8 cellular contexts compared by ENCODE assay signal in the genomic region with DNA sequence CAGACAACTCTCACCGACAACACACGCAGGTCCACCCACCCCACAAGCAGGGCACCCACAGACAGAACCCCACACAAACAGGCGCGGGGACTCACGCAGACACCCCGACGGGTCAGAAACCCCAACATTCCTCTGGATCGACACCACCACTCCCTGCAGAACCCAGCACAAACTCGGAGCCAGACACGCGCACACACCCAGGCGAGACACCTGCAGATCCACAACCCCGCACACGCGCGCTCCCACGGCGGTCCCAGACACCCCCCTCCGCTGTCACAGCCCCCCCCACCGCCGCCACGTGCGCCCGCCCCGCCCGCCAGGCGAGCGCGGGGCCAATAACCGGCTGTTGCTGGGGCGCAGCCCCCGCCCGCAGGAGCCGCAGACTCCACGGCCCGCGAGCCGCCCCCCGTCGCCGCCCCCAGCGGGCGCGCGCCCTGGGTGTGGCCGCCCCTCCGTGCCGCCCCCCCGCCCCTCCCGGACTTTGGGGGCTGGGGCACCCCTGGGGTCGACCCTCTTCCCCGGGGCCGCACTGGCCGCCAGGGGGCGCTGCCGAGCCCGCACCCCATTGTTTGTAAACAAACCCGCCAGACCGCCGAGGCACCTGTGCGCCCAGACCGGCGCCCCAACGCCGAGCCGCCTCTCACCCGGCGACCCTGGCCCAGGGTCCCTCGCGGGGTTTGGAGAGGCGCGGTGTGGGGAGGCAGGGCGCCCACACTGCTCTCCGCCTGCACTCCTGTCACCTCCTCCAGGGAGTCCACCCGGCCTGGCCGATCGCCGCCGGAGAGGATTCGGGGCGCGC. TPM values are rescaled to one million over a fixed set of nuclear protein-coding genes. Genes with fewer than 3 reads are reported as not detected.
DNase-seq lines count a peak whose midpoint lies in the region; ATAC-seq and TF ChIP-seq lines count a peak whose summit lies in the region.

No MANE protein-coding gene starts in this region.

- peak overlapping the region; percentile 50 for H3K4me3 Mint-ChIP-seq in activated CD4-positive, alpha-beta memory T cell treated with anti-CD3 and anti-CD28 coated beads, Interleukin-2, amount 10 ng/mL, durations not matched to agents 7 days and 5 days
- H3K4me3 Mint-ChIP-seq in mesothelial cell of epicardium = peak overlapping the region; percentile 41

- no peaks in the 10 kb centered on the region for H4K20me1 ChIP-seq in Karpas-422 (ENCODE audit: insufficient read depth, low read depth, low read length)

- H3K4me1 ChIP-seq in Karpas-422 (ENCODE audit: low read length) = peaks cover 49% of the 10 kb centered on the region
- H3K4me1 ChIP-seq in endocrine pancreas (ENCODE audit: control insufficient read depth, insufficient read depth, low read length) = no peaks in the 10 kb centered on the region

- H3K36me3 ChIP-seq in Karpas-422 (ENCODE audit: insufficient read depth, low read length) = no peaks in the 10 kb centered on the region
- no peaks in the 10 kb centered on the region for H3K36me3 ChIP-seq in endocrine pancreas (ENCODE audit: control insufficient read depth, insufficient read depth, low read length)

- H3K9me3 ChIP-seq in Karpas-422 (ENCODE audit: low read length) = no peaks in the 10 kb centered on the region
- no peaks in the 10 kb centered on the region for H3K9me3 ChIP-seq in endocrine pancreas (ENCODE audit: control insufficient read depth, low read length)

- H3K27ac Mint-ChIP-seq in activated CD4-positive, alpha-beta memory T cell treated with anti-CD3 and anti-CD28 coated beads, Interleukin-2, amount 10 ng/mL, durations not matched to agents 7 days and 5 days = no peak overlapping the region
- H3K27ac Mint-ChIP-seq in mesothelial cell of epicardium = no peak overlapping the region

- peak overlapping the region; percentile 84 for H3K4me3 ChIP-seq in Karpas-422 (ENCODE audit: low read length)
- H3K4me3 ChIP-seq in endocrine pancreas (ENCODE audit: control insufficient read depth, insufficient read depth, low read length) = peak overlapping the region; percentile 37

- H3K4me2 ChIP-seq in Karpas-422 (ENCODE audit: low read depth, low read length, poor library complexity, severe bottlenecking) = peak overlapping the region; percentile 97

- no peaks in the 10 kb centered on the region for H3K27me3 Mint-ChIP-seq in activated CD4-positive, alpha-beta memory T cell treated with anti-CD3 and anti-CD28 coated beads, Interleukin-2, amount 10 ng/mL, durations not matched to agents 7 days and 5 days
- H3K27me3 Mint-ChIP-seq in mesothelial cell of epicardium (ENCODE audit: low read depth) = no peaks in the 10 kb centered on the region

- CTCF ChIA-PET in activated CD4-positive, alpha-beta memory T cell treated with anti-CD3 and anti-CD28 coated beads, Interleukin-2, amount 10 ng/mL, durations not matched to agents 7 days and 5 days (lab: Charles Lee) = interaction anchor here (1.8 to 8.9 kb wide), 2 partner anchors 15 to 20 kb away, joined by 4 to 134 read pairs; no protein-coding TSS in a partner anchor

- peak overlapping the region; percentile 96 for H2AFZ ChIP-seq in Karpas-422 (ENCODE audit: low read length)

- ATAC-seq in GM21526 (IDR thresholded peaks at IDR 0.05; ENCODE audit: low FRiP score, unreplicated experiment) (no peak), GM18858 (IDR thresholded peaks at IDR 0.05; ENCODE audit: unreplicated experiment) (no peak)

- H3K9me3 Mint-ChIP-seq in activated CD4-positive, alpha-beta memory T cell treated with anti-CD3 and anti-CD28 coated beads, Interleukin-2, amount 10 ng/mL, durations not matched to agents 7 days and 5 days = no peaks in the 10 kb centered on the region
- no peaks in the 10 kb centered on the region for H3K9me3 Mint-ChIP-seq in mesothelial cell of epicardium

- peaks cover 34% of the 10 kb centered on the region for H3K4me1 Mint-ChIP-seq in activated CD4-positive, alpha-beta memory T cell treated with anti-CD3 and anti-CD28 coated beads, Interleukin-2, amount 10 ng/mL, durations not matched to agents 7 days and 5 days
- H3K4me1 Mint-ChIP-seq in mesothelial cell of epicardium = peaks cover 31% of the 10 kb centered on the region

- H3K79me2 ChIP-seq in Karpas-422 (ENCODE audit: low read length) = no peaks in the 10 kb centered on the region

- H3K27me3 ChIP-seq in Karpas-422 (ENCODE audit: low read length) (0 out of 2 replicates have a peak, but pooled peaks cover 2% of the 10 kb centered on the region), endocrine pancreas (ENCODE audit: control insufficient read depth, insufficient read depth, low read length) (no peaks in the 10 kb centered on the region)

- no peaks in the 10 kb centered on the region for H3K9me2 ChIP-seq in Karpas-422 (replicated peaks; ENCODE audit: insufficient read depth, low read length)

- POLR2A ChIA-PET in activated CD4-positive, alpha-beta memory T cell treated with anti-CD3 and anti-CD28 coated beads, Interleukin-2, amount 10 ng/mL, durations not matched to agents 7 days and 5 days (lab: Charles Lee) = interaction anchor here (6.7 kb wide), 1 partner anchor 15 kb away, joined by 110 read pairs; no protein-coding TSS in a partner anchor

- peak overlapping the region; percentile 75 for H3K9ac ChIP-seq in Karpas-422 (ENCODE audit: low read length)
- peak overlapping the region; percentile 71 for H3K9ac ChIP-seq in endocrine pancreas (ENCODE audit: control insufficient read depth, insufficient read depth, low read length)

- peak; percentile 83 for DNase-seq in Karpas-422
- peak; percentile 84 for DNase-seq in activated CD4-positive, alpha-beta memory T cell treated with anti-CD3 and anti-CD28 coated beads, Interleukin-2, amount 10 ng/mL, durations not matched to agents 7 days and 5 days
- DNase-seq in mesothelial cell of epicardium (ENCODE audit: low spot score in 2 of 2, unreplicated experiment in 2 of 2) = peak; percentile 66 to 82
- DNase-seq in stimulated activated CD8-positive, alpha-beta memory T cell treated with anti-CD3 and anti-CD28 coated beads, Interleukin-4, amount 100 ng/mL, for 24 hours (ENCODE audit: low read depth) = peak; percentile 74

- TF ChIP-seq CTCF in GM12874 (IDR thresholded peaks at IDR 0.05; ENCODE audit: insufficient read depth, low read depth, low read length) (peak; percentile 89), mesothelial cell of epicardium (IDR thresholded peaks at IDR 0.05; ENCODE audit: unreplicated experiment) (peak; percentile 97)

- no peak overlapping the region for H3K27ac ChIP-seq in Karpas-422 (ENCODE audit: low read length)

- peaks cover 5% of the 10 kb centered on the region for H3K36me3 Mint-ChIP-seq in activated CD4-positive, alpha-beta memory T cell treated with anti-CD3 and anti-CD28 coated beads, Interleukin-2, amount 10 ng/mL, durations not matched to agents 7 days and 5 days (ENCODE audit: low read depth)
- H3K36me3 Mint-ChIP-seq in mesothelial cell of epicardium = no peaks in the 10 kb centered on the region

RNA-seq across cellular contexts. Expression of a gene that starts 0.7 kb away (rescaled TPM):
- total RNA-seq in Karpas-422 (2014; rRNA removed; shearing (Covaris generic); ENCODE audit: low replicate concordance) = 4.0 and 8.9 TPM in 2 replicates
- total RNA-seq in activated CD4-positive, alpha-beta memory T cell treated with anti-CD3 and anti-CD28 coated beads, Interleukin-2, amount 10 ng/mL, durations not matched to agents 7 days and 5 days = 10 to 100 TPM; 17.3 to 19.0 TPM
- 19.1 to 19.6 TPM (median 19.5 TPM) in 3 replicates for total RNA-seq in mesothelial cell of epicardium

RNA-seq across cellular contexts. Expression of a gene that starts 26.0 kb away (rescaled TPM):
- 2.2 and 7.1 TPM in 2 replicates for total RNA-seq in Karpas-422 (2014; rRNA removed; shearing (Covaris generic); ENCODE audit: low replicate concordance)
- total RNA-seq in activated CD4-positive, alpha-beta memory T cell treated with anti-CD3 and anti-CD28 coated beads, Interleukin-2, amount 10 ng/mL, durations not matched to agents 7 days and 5 days = 10 to 100 TPM; 29.9 to 30.2 TPM
- 45.6 to 49.2 TPM (median 46.8 TPM) in 3 replicates for total RNA-seq in mesothelial cell of epicardium

RNA-seq across cellular contexts. Expression of a gene that starts 44.4 kb away (rescaled TPM):
- total RNA-seq in Karpas-422 (2014; rRNA removed; shearing (Covaris generic); ENCODE audit: low replicate concordance) = 4.6 and 8.4 TPM in 2 replicates
- total RNA-seq in activated CD4-positive, alpha-beta memory T cell treated with anti-CD3 and anti-CD28 coated beads, Interleukin-2, amount 10 ng/mL, durations not matched to agents 7 days and 5 days = 10 to 100 TPM; 12.6 to 13.9 TPM
- total RNA-seq in mesothelial cell of epicardium = 24.4 to 25.1 TPM (median 24.6 TPM) in 3 replicates
